ENCODE assay signal across 12 cellular contexts in genomic region chr7:2106920-2107319, GRCh38.
A peak's percentile ranks its signal among the peaks of the same experiment; 100 is the strongest.
DNase-seq lines count a peak whose midpoint lies in the region; ATAC-seq, FAIRE-seq and TF ChIP-seq lines count a peak whose summit lies in the region.
"Had no signal": no experiment of that assay in that cellular context is flagged by ENCODE, and none has a peak within 500 bp of the region (broad histone marks: within the 10 kb centered on the region; RNA-seq: fewer than 3 reads in every experiment).

No MANE protein-coding gene starts in this region.

- DNase-seq in HT1080 (ENCODE audit: low read depth) = peak; percentile 29
- peak; percentile 69 for DNase-seq in astrocyte of the spinal cord (ENCODE audit: low read depth, low spot score)
- DNase-seq in kidney = no peak
- no peak for DNase-seq in activated CD8-positive, alpha-beta memory T cell treated with anti-CD3 and anti-CD28 coated beads for 24 hours
- DNase-seq in sigmoid colon = no peak
- DNase-seq: naive B cell, NCI-H1105 treated with DMSO at 0.1 percent for 48 hours had no signal

- FAIRE-seq in kidney (lab: Jason Lieb, UNC) = no peak
- FAIRE-seq: bronchial epithelial cell had no signal

- H3K36me3 ChIP-seq in BLaER1 (peaks cover 9% of the 10 kb centered on the region), kidney (ENCODE audit: control insufficient read depth in 1 of 2, insufficient read depth in 2 of 2, low read length in 2 of 2) (no peaks in the 10 kb centered on the region), sigmoid colon (no peaks in the 10 kb centered on the region)
- H3K36me3 ChIP-seq: thoracic aorta had no signal

- TF ChIP-seq EP300 in sigmoid colon (IDR thresholded peaks at IDR 0.05) = no peak

- H3K4me2 ChIP-seq in BLaER1 = peak overlapping the region; percentile 94

- H3K9ac ChIP-seq in BLaER1 (peak overlapping the region; percentile 85), kidney (ENCODE audit: low read length in 2 of 2) (no peak overlapping the region)

- ATAC-seq in HG02610 (IDR thresholded peaks at IDR 0.05; ENCODE audit: unreplicated experiment) (no peak), HG02840 (IDR thresholded peaks at IDR 0.05; ENCODE audit: low FRiP score, unreplicated experiment) (no peak)

- in situ Hi-C loops in astrocyte of the spinal cord (cut with HindIII; ENCODE audit: low sequenced_read_pairs) = no loop called here

- no peak for TF ChIP-seq POLR2A in sigmoid colon (IDR thresholded peaks at IDR 0.05)

- intact Hi-C loops in kidney (cut with DNase I) = no loop called here
- intact Hi-C loops in sigmoid colon (cut with DNase I) = loop anchor here (5.0 to 10.0 kb wide), 2 partner anchors 65 to 248 kb away; partner anchors contain the start of gene EIF3B

- H3K27ac ChIP-seq in BLaER1 (peak overlapping the region; percentile 97), kidney (ENCODE audit: low read depth in 2 of 2, low read length in 2 of 2) (peak overlapping the region; percentile 32 to 37), sigmoid colon (no peak overlapping the region)
- H3K27ac ChIP-seq: thoracic aorta had no signal

- H3K27me3 ChIP-seq in BLaER1 = no peaks in the 10 kb centered on the region
- H3K27me3 ChIP-seq in sigmoid colon = no peaks in the 10 kb centered on the region

- no peak for TF ChIP-seq CTCF in astrocyte of the spinal cord (IDR thresholded peaks at IDR 0.05; ENCODE audit: low read depth, low read length)
- no peak for TF ChIP-seq CTCF in kidney (IDR thresholded peaks at IDR 0.05; ENCODE audit: borderline replicate concordance, extremely low read depth, insufficient read depth)
- no peak for TF ChIP-seq CTCF in sigmoid colon (IDR thresholded peaks at IDR 0.05)

- no peaks in the 10 kb centered on the region for H4K20me1 ChIP-seq in BLaER1

- H3K9me3 ChIP-seq in BLaER1 (no peaks in the 10 kb centered on the region), kidney (ENCODE audit: control insufficient read depth in 1 of 2, low read length in 2 of 2) (no peaks in the 10 kb centered on the region), sigmoid colon (no peaks in the 10 kb centered on the region)
- H3K9me3 ChIP-seq: thoracic aorta had no signal

- peak overlapping the region; percentile 64 for H3K4me3 ChIP-seq in BLaER1
- no peak overlapping the region for H3K4me3 ChIP-seq in astrocyte of the spinal cord (ENCODE audit: low read depth, low read length)
- H3K4me3 ChIP-seq in kidney (ENCODE audit: low read length in 2 of 2) = no peak overlapping the region
- H3K4me3 ChIP-seq in sigmoid colon = no peak overlapping the region
- H3K4me3 ChIP-seq: thoracic aorta had no signal

- WGBS in sigmoid colon, 2 donors = 81 to 92% methylated on average over 15 of the region's 15 CpGs

- H3K4me1 ChIP-seq in BLaER1 (peaks cover 96% of the 10 kb centered on the region), kidney (ENCODE audit: control insufficient read depth in 1 of 2, insufficient read depth in 1 of 2, low read depth in 1 of 2, low read length in 2 of 2) (peaks cover 9 to 28% of the 10 kb centered on the region in 2 donors), sigmoid colon (peaks cover 0 to 51% (median 46%) of the 10 kb centered on the region in 4 donors)

Comparison
In these comparisons a context has a peak if more than half of its experiments do, and no peak if none do; other contexts are left out.
1. H3K27ac ChIP-seq: peak in BLaER1 (single experiment) and kidney (2 of 2); none in sigmoid colon (0 of 4).
2. DNase-seq: peak in HT1080 (single experiment) and astrocyte of the spinal cord (single experiment); none in kidney (single experiment), activated CD8-positive, alpha-beta memory T cell treated with anti-CD3 and anti-CD28 coated beads for 24 hours (single experiment) and sigmoid colon (single experiment).